ENCODE assay signal across 29 cellular contexts in genomic region chr6:135390450-135390849, GRCh38.
"Had no signal": no experiment of that assay in that cellular context is flagged by ENCODE, and none has a peak within 500 bp of the region (broad histone marks: within the 10 kb centered on the region; RNA-seq: fewer than 3 reads in every experiment).

No MANE protein-coding gene starts in this region.

- H3K4me3 Mint-ChIP-seq: activated CD4-positive, alpha-beta memory T cell treated with anti-CD3 and anti-CD28 coated beads for 36 hours; activated CD4-positive, alpha-beta T cell treated with anti-CD3 and anti-CD28 coated beads for 36 hours; activated CD4-positive, alpha-beta T cell treated with anti-CD3 and anti-CD28 coated beads, Interleukin-2, amount 10 ng/mL, durations not matched to agents 24 days and 14 days; activated CD8-positive, alpha-beta T cell treated with anti-CD3 and anti-CD28 coated beads, Interleukin-2, amount 10 ng/mL, durations not matched to agents 7 days and 5 days; activated naive CD4-positive, alpha-beta T cell treated with anti-CD3 and anti-CD28 coated beads for 36 hours; activated naive CD4-positive, alpha-beta T cell treated with anti-CD3 and anti-CD28 coated beads, Interleukin-2, amount 50 U/mL, for 24 hours; activated naive CD8-positive, alpha-beta T cell treated with anti-CD3 and anti-CD28 coated beads for 36 hours; activated naive CD8-positive, alpha-beta T cell treated with anti-CD3 and anti-CD28 coated beads, Interleukin-2, amount 50 U/mL, for 24 hours; activated T-cell treated with anti-CD3 and anti-CD28 coated beads, Interleukin-2, amount 50 U/mL, for 4 hours; effector memory CD8-positive, alpha-beta T cell had no signal

- H3K36me3 ChIP-seq: adrenal gland, gastrocnemius medialis had no signal

- H3K27ac Mint-ChIP-seq: activated CD4-positive, alpha-beta memory T cell treated with anti-CD3 and anti-CD28 coated beads for 36 hours; activated CD4-positive, alpha-beta T cell treated with anti-CD3 and anti-CD28 coated beads for 36 hours; activated CD4-positive, alpha-beta T cell treated with anti-CD3 and anti-CD28 coated beads, Interleukin-2, amount 10 ng/mL, durations not matched to agents 24 days and 14 days; activated CD8-positive, alpha-beta T cell treated with anti-CD3 and anti-CD28 coated beads, Interleukin-2, amount 10 ng/mL, durations not matched to agents 7 days and 5 days; activated naive CD4-positive, alpha-beta T cell treated with anti-CD3 and anti-CD28 coated beads for 36 hours; activated naive CD4-positive, alpha-beta T cell treated with anti-CD3 and anti-CD28 coated beads, Interleukin-2, amount 50 U/mL, for 24 hours; activated naive CD8-positive, alpha-beta T cell treated with anti-CD3 and anti-CD28 coated beads for 36 hours; activated naive CD8-positive, alpha-beta T cell treated with anti-CD3 and anti-CD28 coated beads, Interleukin-2, amount 50 U/mL, for 24 hours; activated T-helper 2 cell treated with anti-CD3 and anti-CD28 coated beads, Interferon-gamma antibody, Interleukin-2, Interleukin-4, amounts not matched to agents 10 μg/mL and 5 μg/mL and 100 μg/mL, durations not matched to agents 14 hours and 24 hours and 36 hours; effector memory CD8-positive, alpha-beta T cell had no signal

- ATAC-seq: activated CD4-positive, alpha-beta T cell treated with anti-CD3 and anti-CD28 coated beads for 36 hours; activated CD8-positive, alpha-beta T cell treated with anti-CD3 and anti-CD28 coated beads, Interleukin-2, amount 10 ng/mL, durations not matched to agents 7 days and 5 days; activated naive CD8-positive, alpha-beta T cell treated with anti-CD3 and anti-CD28 coated beads, Interleukin-2, amount 50 U/mL, for 24 hours; activated T-cell treated with anti-CD3 and anti-CD28 coated beads, Interleukin-2, amount 50 U/mL, for 4 hours; body of pancreas; effector memory CD8-positive, alpha-beta T cell; foreskin keratinocyte; gastrocnemius medialis; heart left ventricle had no signal

- H3K4me1 ChIP-seq: adrenal gland, body of pancreas, esophagus muscularis mucosa, foreskin keratinocyte, gastrocnemius medialis, heart left ventricle had no signal

- H3K9me3 Mint-ChIP-seq: activated CD4-positive, alpha-beta memory T cell treated with anti-CD3 and anti-CD28 coated beads for 36 hours; activated CD4-positive, alpha-beta T cell treated with anti-CD3 and anti-CD28 coated beads, Interleukin-2, amount 10 ng/mL, durations not matched to agents 24 days and 14 days; activated naive CD4-positive, alpha-beta T cell treated with anti-CD3 and anti-CD28 coated beads for 36 hours; activated naive CD4-positive, alpha-beta T cell treated with anti-CD3 and anti-CD28 coated beads, Interleukin-2, amount 50 U/mL, for 24 hours; activated naive CD8-positive, alpha-beta T cell treated with anti-CD3 and anti-CD28 coated beads for 36 hours; activated naive CD8-positive, alpha-beta T cell treated with anti-CD3 and anti-CD28 coated beads, Interleukin-2, amount 50 U/mL, for 24 hours; activated T-cell treated with anti-CD3 and anti-CD28 coated beads, Interleukin-2, amount 50 U/mL, for 4 hours; activated T-helper 2 cell treated with anti-CD3 and anti-CD28 coated beads, Interferon-gamma antibody, Interleukin-2, Interleukin-4, amounts not matched to agents 10 μg/mL and 5 μg/mL and 100 μg/mL, durations not matched to agents 14 hours and 24 hours and 36 hours; effector memory CD8-positive, alpha-beta T cell had no signal

- H3K27me3 Mint-ChIP-seq: activated CD4-positive, alpha-beta memory T cell treated with anti-CD3 and anti-CD28 coated beads for 36 hours; activated CD4-positive, alpha-beta T cell treated with anti-CD3 and anti-CD28 coated beads for 36 hours; activated CD4-positive, alpha-beta T cell treated with anti-CD3 and anti-CD28 coated beads, Interleukin-2, amount 10 ng/mL, durations not matched to agents 24 days and 14 days; activated naive CD4-positive, alpha-beta T cell treated with anti-CD3 and anti-CD28 coated beads, Interleukin-2, amount 50 U/mL, for 24 hours; activated naive CD8-positive, alpha-beta T cell treated with anti-CD3 and anti-CD28 coated beads for 36 hours; activated naive CD8-positive, alpha-beta T cell treated with anti-CD3 and anti-CD28 coated beads, Interleukin-2, amount 50 U/mL, for 24 hours; effector memory CD8-positive, alpha-beta T cell had no signal

- H3K27me3 ChIP-seq: adrenal gland, body of pancreas, esophagus muscularis mucosa, foreskin keratinocyte, gastrocnemius medialis, heart left ventricle had no signal

- H3K9me3 ChIP-seq: adrenal gland, body of pancreas, esophagus muscularis mucosa, gastrocnemius medialis, heart left ventricle had no signal

- H3K4me3 ChIP-seq: adrenal gland, body of pancreas, esophagus muscularis mucosa, gastrocnemius medialis, heart left ventricle had no signal

- H3K27ac ChIP-seq: adrenal gland, body of pancreas, esophagus muscularis mucosa, foreskin keratinocyte, gastrocnemius medialis, heart left ventricle had no signal

- DNase-seq: activated CD4-positive, alpha-beta memory T cell treated with anti-CD3 and anti-CD28 coated beads for 36 hours; activated CD4-positive, alpha-beta T cell treated with anti-CD3 and anti-CD28 coated beads for 36 hours; activated CD4-positive, alpha-beta T cell treated with anti-CD3 and anti-CD28 coated beads, Interleukin-2, amount 10 ng/mL, durations not matched to agents 24 days and 14 days; activated CD4-positive, CD25-positive, alpha-beta regulatory T cell; activated CD4-positive, CD25-positive, alpha-beta regulatory T cell treated with anti-CD3 and anti-CD28 coated beads, Interleukin-2, amount 50 U/mL, for 72 hours; activated CD8-positive, alpha-beta T cell treated with anti-CD3 and anti-CD28 coated beads, Interleukin-2, amount 10 ng/mL, durations not matched to agents 7 days and 5 days; activated effector memory CD4-positive, alpha-beta T cell treated with anti-CD3 and anti-CD28 coated beads, Interleukin-2, amount 50 U/mL, for 16 hours; activated naive CD4-positive, alpha-beta T cell treated with anti-CD3 and anti-CD28 coated beads for 36 hours; activated naive CD8-positive, alpha-beta T cell treated with anti-CD3 and anti-CD28 coated beads for 36 hours; activated naive CD8-positive, alpha-beta T cell treated with anti-CD3 and anti-CD28 coated beads, Interleukin-2, amount 50 U/mL, for 24 hours; activated T-cell treated with anti-CD3 and anti-CD28 coated beads, Interleukin-2, amount 50 U/mL, for 4 hours; adrenal gland; amygdala; aorta; body of pancreas; caudate nucleus; cortex of kidney; dermis blood vessel endothelial cell; effector CD4-positive, alpha-beta T cell; effector memory CD8-positive, alpha-beta T cell; erythroblast; foreskin keratinocyte; gastrocnemius medialis; glutamatergic neuron; heart left ventricle; T-helper 2 cell had no signal

- H3K4me1 Mint-ChIP-seq: activated CD4-positive, alpha-beta T cell treated with anti-CD3 and anti-CD28 coated beads for 36 hours; activated CD4-positive, alpha-beta T cell treated with anti-CD3 and anti-CD28 coated beads, Interleukin-2, amount 10 ng/mL, durations not matched to agents 24 days and 14 days; activated naive CD4-positive, alpha-beta T cell treated with anti-CD3 and anti-CD28 coated beads, Interleukin-2, amount 50 U/mL, for 24 hours; activated naive CD8-positive, alpha-beta T cell treated with anti-CD3 and anti-CD28 coated beads for 36 hours; activated naive CD8-positive, alpha-beta T cell treated with anti-CD3 and anti-CD28 coated beads, Interleukin-2, amount 50 U/mL, for 24 hours had no signal
